Comparison of ENCODE assay signal across 1 cellular context in the genomic region with DNA sequence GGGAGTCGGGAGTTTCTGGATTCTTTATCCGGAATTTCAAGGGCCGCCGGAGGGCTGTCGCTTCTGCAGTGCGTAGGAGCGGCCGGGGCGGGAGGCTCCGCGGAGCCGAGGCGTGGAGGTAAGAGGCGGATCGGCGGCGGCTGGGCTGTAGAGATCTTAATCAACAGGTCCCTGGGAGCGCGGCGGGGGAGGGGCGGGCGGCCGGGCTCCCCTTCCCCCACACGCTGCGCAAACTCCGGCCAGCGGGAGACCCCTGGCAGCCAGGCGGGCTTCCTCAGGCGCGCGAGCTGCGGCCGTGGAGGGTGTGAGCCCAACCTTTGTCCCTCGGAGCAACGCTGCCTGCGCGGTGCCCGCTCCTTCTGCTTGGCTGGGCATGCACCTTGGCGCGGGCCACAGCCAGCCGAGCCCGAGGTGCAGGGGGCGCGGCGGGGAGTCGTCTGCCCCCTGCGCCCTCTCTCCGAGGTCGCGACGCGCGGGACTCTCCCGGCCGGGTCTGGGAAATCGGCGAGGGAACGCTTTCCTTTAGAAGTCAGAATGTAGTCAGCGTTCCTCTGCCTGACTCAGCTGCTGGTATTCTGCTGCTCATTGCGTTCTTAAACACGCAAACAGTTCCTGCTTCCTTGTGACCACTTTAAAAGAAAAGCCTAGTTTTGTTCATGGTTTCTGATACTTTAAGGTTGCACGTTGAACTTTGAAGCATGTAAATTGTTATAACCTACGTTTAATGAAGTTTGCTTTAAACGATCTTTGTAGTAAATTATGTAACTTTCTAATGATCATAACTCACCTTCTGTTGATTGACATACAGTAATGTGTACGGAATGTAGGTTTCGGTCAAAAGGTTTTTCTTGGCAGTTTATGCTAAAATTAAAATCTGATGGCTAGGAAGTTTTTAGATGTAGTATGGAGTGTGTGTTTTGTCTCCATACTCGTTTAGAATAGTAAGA.
TF ChIP-seq lines count a peak whose summit lies in the region.

A gene (plus strand): TSS at position 20 of the 947 bp plus-strand sequence. CDS start 37,736 bp downstream, outside the sequence.

TF ChIP-seq in HepG2, 621 proteins besides CTCF, POLR2A, EP300 and RAD21 (continued from another document and continues in another):
- TF ChIP-seq, protein P1, sequence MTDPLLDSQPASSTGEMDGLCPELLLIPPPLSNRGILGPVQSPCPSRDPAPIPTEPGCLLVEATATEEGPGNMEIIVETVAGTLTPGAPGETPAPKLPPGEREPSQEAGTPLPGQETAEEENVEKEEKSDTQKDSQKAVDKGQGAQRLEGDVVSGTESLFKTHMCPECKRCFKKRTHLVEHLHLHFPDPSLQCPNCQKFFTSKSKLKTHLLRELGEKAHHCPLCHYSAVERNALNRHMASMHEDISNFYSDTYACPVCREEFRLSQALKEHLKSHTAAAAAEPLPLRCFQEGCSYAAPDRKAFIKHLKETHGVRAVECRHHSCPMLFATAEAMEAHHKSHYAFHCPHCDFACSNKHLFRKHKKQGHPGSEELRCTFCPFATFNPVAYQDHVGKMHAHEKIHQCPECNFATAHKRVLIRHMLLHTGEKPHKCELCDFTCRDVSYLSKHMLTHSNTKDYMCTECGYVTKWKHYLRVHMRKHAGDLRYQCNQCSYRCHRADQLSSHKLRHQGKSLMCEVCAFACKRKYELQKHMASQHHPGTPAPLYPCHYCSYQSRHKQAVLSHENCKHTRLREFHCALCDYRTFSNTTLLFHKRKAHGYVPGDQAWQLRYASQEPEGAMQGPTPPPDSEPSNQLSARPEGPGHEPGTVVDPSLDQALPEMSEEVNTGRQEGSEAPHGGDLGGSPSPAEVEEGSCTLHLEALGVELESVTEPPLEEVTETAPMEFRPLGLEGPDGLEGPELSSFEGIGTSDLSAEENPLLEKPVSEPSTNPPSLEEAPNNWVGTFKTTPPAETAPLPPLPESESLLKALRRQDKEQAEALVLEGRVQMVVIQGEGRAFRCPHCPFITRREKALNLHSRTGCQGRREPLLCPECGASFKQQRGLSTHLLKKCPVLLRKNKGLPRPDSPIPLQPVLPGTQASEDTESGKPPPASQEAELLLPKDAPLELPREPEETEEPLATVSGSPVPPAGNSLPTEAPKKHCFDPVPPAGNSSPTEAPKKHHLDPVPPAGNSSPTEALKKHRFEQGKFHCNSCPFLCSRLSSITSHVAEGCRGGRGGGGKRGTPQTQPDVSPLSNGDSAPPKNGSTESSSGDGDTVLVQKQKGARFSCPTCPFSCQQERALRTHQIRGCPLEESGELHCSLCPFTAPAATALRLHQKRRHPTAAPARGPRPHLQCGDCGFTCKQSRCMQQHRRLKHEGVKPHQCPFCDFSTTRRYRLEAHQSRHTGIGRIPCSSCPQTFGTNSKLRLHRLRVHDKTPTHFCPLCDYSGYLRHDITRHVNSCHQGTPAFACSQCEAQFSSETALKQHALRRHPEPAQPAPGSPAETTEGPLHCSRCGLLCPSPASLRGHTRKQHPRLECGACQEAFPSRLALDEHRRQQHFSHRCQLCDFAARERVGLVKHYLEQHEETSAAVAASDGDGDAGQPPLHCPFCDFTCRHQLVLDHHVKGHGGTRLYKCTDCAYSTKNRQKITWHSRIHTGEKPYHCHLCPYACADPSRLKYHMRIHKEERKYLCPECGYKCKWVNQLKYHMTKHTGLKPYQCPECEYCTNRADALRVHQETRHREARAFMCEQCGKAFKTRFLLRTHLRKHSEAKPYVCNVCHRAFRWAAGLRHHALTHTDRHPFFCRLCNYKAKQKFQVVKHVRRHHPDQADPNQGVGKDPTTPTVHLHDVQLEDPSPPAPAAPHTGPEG (CRISPR knock-in tag; IDR thresholded peaks at IDR 0.05) = 0 out of 2 replicates have a peak, but pooled peaks have one; percentile 40
- TF ChIP-seq ATM (IDR thresholded peaks at IDR 0.05; ENCODE audit: borderline replicate concordance) = no peak
- TF ChIP-seq, protein P2, sequence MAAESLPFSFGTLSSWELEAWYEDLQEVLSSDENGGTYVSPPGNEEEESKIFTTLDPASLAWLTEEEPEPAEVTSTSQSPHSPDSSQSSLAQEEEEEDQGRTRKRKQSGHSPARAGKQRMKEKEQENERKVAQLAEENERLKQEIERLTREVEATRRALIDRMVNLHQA (CRISPR knock-in tag; IDR thresholded peaks at IDR 0.05) = no peak
- TF ChIP-seq, protein P3, sequence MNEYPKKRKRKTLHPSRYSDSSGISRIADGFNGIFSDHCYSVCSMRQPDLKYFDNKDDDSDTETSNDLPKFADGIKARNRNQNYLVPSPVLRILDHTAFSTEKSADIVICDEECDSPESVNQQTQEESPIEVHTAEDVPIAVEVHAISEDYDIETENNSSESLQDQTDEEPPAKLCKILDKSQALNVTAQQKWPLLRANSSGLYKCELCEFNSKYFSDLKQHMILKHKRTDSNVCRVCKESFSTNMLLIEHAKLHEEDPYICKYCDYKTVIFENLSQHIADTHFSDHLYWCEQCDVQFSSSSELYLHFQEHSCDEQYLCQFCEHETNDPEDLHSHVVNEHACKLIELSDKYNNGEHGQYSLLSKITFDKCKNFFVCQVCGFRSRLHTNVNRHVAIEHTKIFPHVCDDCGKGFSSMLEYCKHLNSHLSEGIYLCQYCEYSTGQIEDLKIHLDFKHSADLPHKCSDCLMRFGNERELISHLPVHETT (CRISPR knock-in tag; conservative IDR thresholded peaks at IDR 0.05) = no peak; the same call in 1 of the 2 replicates
- TF ChIP-seq KMT2A (CRISPR knock-in tag; IDR thresholded peaks at IDR 0.05) = peak; percentile 92
- peak; percentile 56; the same call in 1 of the 2 replicates for TF ChIP-seq ZNF547 (CRISPR knock-in tag; IDR thresholded peaks at IDR 0.05)
- TF ChIP-seq, protein P4, sequence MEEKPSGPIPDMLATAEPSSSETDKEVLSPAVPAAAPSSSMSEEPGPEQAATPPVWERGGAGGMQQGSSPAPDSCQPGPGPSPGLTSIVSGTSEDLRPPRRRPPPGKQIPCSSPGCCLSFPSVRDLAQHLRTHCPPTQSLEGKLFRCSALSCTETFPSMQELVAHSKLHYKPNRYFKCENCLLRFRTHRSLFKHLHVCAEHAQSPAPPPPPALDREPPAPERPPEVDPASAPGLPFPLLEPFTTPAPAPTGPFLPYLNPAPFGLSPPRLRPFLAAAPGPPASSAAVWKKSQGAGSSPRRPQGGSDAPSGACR (CRISPR knock-in tag; IDR thresholded peaks at IDR 0.05) = no peak
- no peak for TF ChIP-seq ZNF788 (CRISPR knock-in tag; IDR thresholded peaks at IDR 0.05; ENCODE audit: borderline replicate concordance)
- peak; percentile 24; the same call in 1 of the 2 replicates for TF ChIP-seq ZNF629 (CRISPR knock-in tag; conservative IDR thresholded peaks at IDR 0.05)
- TF ChIP-seq ZBTB7B (CRISPR knock-in tag; IDR thresholded peaks at IDR 0.05) = peak; percentile 97
- TF ChIP-seq, protein P5, sequence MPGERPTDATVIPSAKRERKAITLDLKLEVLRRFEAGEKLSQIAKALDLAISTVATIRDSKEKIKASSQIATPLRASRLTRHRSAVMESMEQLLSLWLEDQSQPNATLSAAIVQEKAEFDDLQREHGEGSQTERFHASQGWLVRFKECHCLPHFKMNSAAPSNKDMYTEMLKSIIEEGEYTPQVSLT (CRISPR knock-in tag; IDR thresholded peaks at IDR 0.05; ENCODE audit: borderline replicate concordance, low read depth) = no peak
- TF ChIP-seq CHD4 (IDR thresholded peaks at IDR 0.05; ENCODE audit: borderline replicate concordance, low read length) = no peak
- 0 out of 2 replicates have a peak, but pooled peaks have one; percentile 9 for TF ChIP-seq NCOR1 (IDR thresholded peaks at IDR 0.05; ENCODE audit: borderline replicate concordance, low read length)
- TF ChIP-seq TCF12 (IDR thresholded peaks at IDR 0.05) = no peak
- peak; percentile 75; the same call in 1 of the 2 replicates for TF ChIP-seq TCF12 (CRISPR knock-in tag; IDR thresholded peaks at IDR 0.05)
- TF ChIP-seq, protein P6, sequence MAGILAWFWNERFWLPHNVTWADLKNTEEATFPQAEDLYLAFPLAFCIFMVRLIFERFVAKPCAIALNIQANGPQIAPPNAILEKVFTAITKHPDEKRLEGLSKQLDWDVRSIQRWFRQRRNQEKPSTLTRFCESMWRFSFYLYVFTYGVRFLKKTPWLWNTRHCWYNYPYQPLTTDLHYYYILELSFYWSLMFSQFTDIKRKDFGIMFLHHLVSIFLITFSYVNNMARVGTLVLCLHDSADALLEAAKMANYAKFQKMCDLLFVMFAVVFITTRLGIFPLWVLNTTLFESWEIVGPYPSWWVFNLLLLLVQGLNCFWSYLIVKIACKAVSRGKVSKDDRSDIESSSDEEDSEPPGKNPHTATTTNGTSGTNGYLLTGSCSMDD (CRISPR knock-in tag; IDR thresholded peaks at IDR 0.05) = no peak
- TF ChIP-seq, protein P7, sequence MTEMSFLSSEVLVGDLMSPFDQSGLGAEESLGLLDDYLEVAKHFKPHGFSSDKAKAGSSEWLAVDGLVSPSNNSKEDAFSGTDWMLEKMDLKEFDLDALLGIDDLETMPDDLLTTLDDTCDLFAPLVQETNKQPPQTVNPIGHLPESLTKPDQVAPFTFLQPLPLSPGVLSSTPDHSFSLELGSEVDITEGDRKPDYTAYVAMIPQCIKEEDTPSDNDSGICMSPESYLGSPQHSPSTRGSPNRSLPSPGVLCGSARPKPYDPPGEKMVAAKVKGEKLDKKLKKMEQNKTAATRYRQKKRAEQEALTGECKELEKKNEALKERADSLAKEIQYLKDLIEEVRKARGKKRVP (CRISPR knock-in tag; IDR thresholded peaks at IDR 0.05) = no peak
- TF ChIP-seq, protein P8, sequence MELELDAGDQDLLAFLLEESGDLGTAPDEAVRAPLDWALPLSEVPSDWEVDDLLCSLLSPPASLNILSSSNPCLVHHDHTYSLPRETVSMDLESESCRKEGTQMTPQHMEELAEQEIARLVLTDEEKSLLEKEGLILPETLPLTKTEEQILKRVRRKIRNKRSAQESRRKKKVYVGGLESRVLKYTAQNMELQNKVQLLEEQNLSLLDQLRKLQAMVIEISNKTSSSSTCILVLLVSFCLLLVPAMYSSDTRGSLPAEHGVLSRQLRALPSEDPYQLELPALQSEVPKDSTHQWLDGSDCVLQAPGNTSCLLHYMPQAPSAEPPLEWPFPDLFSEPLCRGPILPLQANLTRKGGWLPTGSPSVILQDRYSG (CRISPR knock-in tag; IDR thresholded peaks at IDR 0.05) = peak; percentile 77; the same call in 1 of the 2 replicates
- TF ChIP-seq, protein P9, sequence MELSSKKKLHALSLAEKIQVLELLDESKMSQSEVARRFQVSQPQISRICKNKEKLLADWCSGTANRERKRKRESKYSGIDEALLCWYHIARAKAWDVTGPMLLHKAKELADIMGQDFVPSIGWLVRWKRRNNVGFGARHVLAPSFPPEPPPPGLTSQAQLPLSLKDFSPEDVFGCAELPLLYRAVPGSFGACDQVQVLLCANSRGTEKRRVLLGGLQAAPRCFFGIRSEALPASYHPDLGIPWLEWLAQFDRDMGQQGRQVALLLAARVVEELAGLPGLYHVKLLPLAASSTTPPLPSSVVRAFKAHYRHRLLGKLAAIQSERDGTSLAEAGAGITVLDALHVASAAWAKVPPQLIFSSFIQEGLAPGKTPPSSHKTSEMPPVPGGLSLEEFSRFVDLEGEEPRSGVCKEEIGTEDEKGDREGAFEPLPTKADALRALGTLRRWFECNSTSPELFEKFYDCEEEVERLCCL (CRISPR knock-in tag; IDR thresholded peaks at IDR 0.05; ENCODE audit: borderline replicate concordance) = no peak
- no peak for TF ChIP-seq ZNF652 (CRISPR knock-in tag; IDR thresholded peaks at IDR 0.05; ENCODE audit: borderline replicate concordance, low read depth)
- 0 out of 2 replicates have a peak, but pooled peaks have one; percentile 34 for TF ChIP-seq GLI4 (CRISPR knock-in tag; IDR thresholded peaks at IDR 0.05; ENCODE audit: borderline replicate concordance)
- peak; percentile 83; the same call in 1 of the 2 replicates for TF ChIP-seq HES4 (CRISPR knock-in tag; IDR thresholded peaks at IDR 0.05; ENCODE audit: borderline replicate concordance)
- TF ChIP-seq, protein P10, sequence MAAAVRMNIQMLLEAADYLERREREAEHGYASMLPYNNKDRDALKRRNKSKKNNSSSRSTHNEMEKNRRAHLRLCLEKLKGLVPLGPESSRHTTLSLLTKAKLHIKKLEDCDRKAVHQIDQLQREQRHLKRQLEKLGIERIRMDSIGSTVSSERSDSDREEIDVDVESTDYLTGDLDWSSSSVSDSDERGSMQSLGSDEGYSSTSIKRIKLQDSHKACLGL (CRISPR knock-in tag; IDR thresholded peaks at IDR 0.05) = peak; percentile 84
- TF ChIP-seq MTA3 (CRISPR knock-in tag; IDR thresholded peaks at IDR 0.05) = no peak
- TF ChIP-seq ZNF850 (CRISPR knock-in tag; conservative IDR thresholded peaks at IDR 0.05) = no peak
- TF ChIP-seq FOXO1 (CRISPR knock-in tag; IDR thresholded peaks at IDR 0.05) = 0 out of 2 replicates have a peak, but pooled peaks have one; percentile 38
- TF ChIP-seq ADNP (CRISPR knock-in tag; IDR thresholded peaks at IDR 0.05) = no peak
- TF ChIP-seq POGZ (CRISPR knock-in tag; IDR thresholded peaks at IDR 0.05) = peak; percentile 86
- TF ChIP-seq ZC3H13 (CRISPR knock-in tag; IDR thresholded peaks at IDR 0.05) = peak; percentile 47; the same call in 1 of the 2 replicates
- TF ChIP-seq IKZF4 (CRISPR knock-in tag; IDR thresholded peaks at IDR 0.05; ENCODE audit: borderline replicate concordance, low read depth, not compliant biosample characterization) = no peak
- TF ChIP-seq ZNF792 (CRISPR knock-in tag; IDR thresholded peaks at IDR 0.05) = peak; percentile 32; the same call in 1 of the 2 replicates
- no peak; the same call in 1 of the 2 replicates for TF ChIP-seq ZNF264 (CRISPR knock-in tag; IDR thresholded peaks at IDR 0.05)
- TF ChIP-seq, protein P11, sequence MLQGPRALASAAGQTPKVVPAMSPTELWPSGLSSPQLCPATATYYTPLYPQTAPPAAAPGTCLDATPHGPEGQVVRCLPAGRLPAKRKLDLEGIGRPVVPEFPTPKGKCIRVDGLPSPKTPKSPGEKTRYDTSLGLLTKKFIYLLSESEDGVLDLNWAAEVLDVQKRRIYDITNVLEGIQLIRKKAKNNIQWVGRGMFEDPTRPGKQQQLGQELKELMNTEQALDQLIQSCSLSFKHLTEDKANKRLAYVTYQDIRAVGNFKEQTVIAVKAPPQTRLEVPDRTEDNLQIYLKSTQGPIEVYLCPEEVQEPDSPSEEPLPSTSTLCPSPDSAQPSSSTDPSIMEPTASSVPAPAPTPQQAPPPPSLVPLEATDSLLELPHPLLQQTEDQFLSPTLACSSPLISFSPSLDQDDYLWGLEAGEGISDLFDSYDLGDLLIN (CRISPR knock-in tag; IDR thresholded peaks at IDR 0.05; ENCODE audit: borderline replicate concordance) = 0 out of 2 replicates have a peak, but pooled peaks have one; percentile 81
- TF ChIP-seq, protein P12, sequence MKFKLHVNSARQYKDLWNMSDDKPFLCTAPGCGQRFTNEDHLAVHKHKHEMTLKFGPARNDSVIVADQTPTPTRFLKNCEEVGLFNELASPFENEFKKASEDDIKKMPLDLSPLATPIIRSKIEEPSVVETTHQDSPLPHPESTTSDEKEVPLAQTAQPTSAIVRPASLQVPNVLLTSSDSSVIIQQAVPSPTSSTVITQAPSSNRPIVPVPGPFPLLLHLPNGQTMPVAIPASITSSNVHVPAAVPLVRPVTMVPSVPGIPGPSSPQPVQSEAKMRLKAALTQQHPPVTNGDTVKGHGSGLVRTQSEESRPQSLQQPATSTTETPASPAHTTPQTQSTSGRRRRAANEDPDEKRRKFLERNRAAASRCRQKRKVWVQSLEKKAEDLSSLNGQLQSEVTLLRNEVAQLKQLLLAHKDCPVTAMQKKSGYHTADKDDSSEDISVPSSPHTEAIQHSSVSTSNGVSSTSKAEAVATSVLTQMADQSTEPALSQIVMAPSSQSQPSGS (CRISPR knock-in tag; IDR thresholded peaks at IDR 0.05) = 0 out of 2 replicates have a peak, but pooled peaks have one; percentile 10
- no peak for TF ChIP-seq SIX4 (CRISPR knock-in tag; IDR thresholded peaks at IDR 0.05)
- no peak for TF ChIP-seq ZNF670 (CRISPR knock-in tag; IDR thresholded peaks at IDR 0.05; ENCODE audit: borderline replicate concordance)
- 0 out of 2 replicates have a peak, but pooled peaks have one; percentile 71 for TF ChIP-seq ZNF556 (CRISPR knock-in tag; IDR thresholded peaks at IDR 0.05; ENCODE audit: borderline replicate concordance)
- TF ChIP-seq ISL2 (CRISPR knock-in tag; IDR thresholded peaks at IDR 0.05) = no peak; the same call in 1 of the 2 replicates
- TF ChIP-seq ZEB1 (IDR thresholded peaks at IDR 0.05; ENCODE audit: insufficient replicate concordance, low read depth) = no peak
- TF ChIP-seq ONECUT2 (CRISPR knock-in tag; IDR thresholded peaks at IDR 0.05) = 0 out of 2 replicates have a peak, but pooled peaks have one; percentile 10
